2 cellular contexts compared by ENCODE assay signal in genomic region chr1:206039046-206039929, GRCh38.
TF ChIP-seq lines count a peak whose summit lies in the region.

No MANE protein-coding gene starts in this region.

TF ChIP-seq in K562, 482 proteins besides CTCF, POLR2A, EP300 and RAD21:
- TF ChIP-seq SPI1 (IDR thresholded peaks at IDR 0.05; ENCODE audit: borderline replicate concordance, low read depth, low read length): peak; percentile 29; the same call in 1 of the 2 replicates
- TF ChIP-seq HSF4 (CRISPR knock-in tag; IDR thresholded peaks at IDR 0.05; ENCODE audit: borderline replicate concordance): no peak
- TF ChIP-seq NELFE (IDR thresholded peaks at IDR 0.05; ENCODE audit: insufficient read depth, insufficient read length): no peak
- no peak for TF ChIP-seq CEBPG (CRISPR knock-in tag; IDR thresholded peaks at IDR 0.05)
- TF ChIP-seq CEBPG (tag; conservative IDR thresholded peaks at IDR 0.05 in 1 of 2, IDR thresholded peaks at IDR 0.05 in 1 of 2): no peak
- peak; percentile 94 for TF ChIP-seq ZKSCAN8 (CRISPR knock-in tag; IDR thresholded peaks at IDR 0.05)
- no peak for TF ChIP-seq NCOA6 (IDR thresholded peaks at IDR 0.05)
- TF ChIP-seq ZNF134 (CRISPR knock-in tag; conservative IDR thresholded peaks at IDR 0.05): no peak

TF ChIP-seq in SK-N-SH, 30 proteins besides CTCF, POLR2A, EP300 and RAD21:
- TF ChIP-seq RXRA (IDR thresholded peaks at IDR 0.05; ENCODE audit: borderline replicate concordance, low read depth) (no peak), NRF1 (IDR thresholded peaks at IDR 0.05; ENCODE audit: low read depth, low read length) (no peak), TCF12 (IDR thresholded peaks at IDR 0.05) (no peak), FOXJ3 (CRISPR knock-in tag; IDR thresholded peaks at IDR 0.05) (no peak), RCOR1 (IDR thresholded peaks at IDR 0.05; ENCODE audit: low read length) (no peak), IRF3 (IDR thresholded peaks at IDR 0.05; ENCODE audit: low read depth, low read length) (no peak), YY1 (IDR thresholded peaks at IDR 0.05; ENCODE audit: low read depth) (no peak), GABPA (IDR thresholded peaks at IDR 0.05; ENCODE audit: low read depth) (no peak), JUND (IDR thresholded peaks at IDR 0.05) (no peak), USF1 (IDR thresholded peaks at IDR 0.05; ENCODE audit: borderline replicate concordance, low read depth) (no peak), GATA2 (CRISPR knock-in tag; IDR thresholded peaks at IDR 0.05) (no peak), FOSL2 (IDR thresholded peaks at IDR 0.05; ENCODE audit: borderline replicate concordance, low read depth) (no peak)
